Comparison of ENCODE assay signal across 8 cellular contexts in genomic region chr3:77039606-77040553, GRCh38. TPM values are rescaled to one million over a fixed set of nuclear protein-coding genes. Genes with fewer than 3 reads are reported as not detected.
DNase-seq lines count a peak whose midpoint lies in the region; ATAC-seq and TF ChIP-seq lines count a peak whose summit lies in the region.

A gene with protein sequence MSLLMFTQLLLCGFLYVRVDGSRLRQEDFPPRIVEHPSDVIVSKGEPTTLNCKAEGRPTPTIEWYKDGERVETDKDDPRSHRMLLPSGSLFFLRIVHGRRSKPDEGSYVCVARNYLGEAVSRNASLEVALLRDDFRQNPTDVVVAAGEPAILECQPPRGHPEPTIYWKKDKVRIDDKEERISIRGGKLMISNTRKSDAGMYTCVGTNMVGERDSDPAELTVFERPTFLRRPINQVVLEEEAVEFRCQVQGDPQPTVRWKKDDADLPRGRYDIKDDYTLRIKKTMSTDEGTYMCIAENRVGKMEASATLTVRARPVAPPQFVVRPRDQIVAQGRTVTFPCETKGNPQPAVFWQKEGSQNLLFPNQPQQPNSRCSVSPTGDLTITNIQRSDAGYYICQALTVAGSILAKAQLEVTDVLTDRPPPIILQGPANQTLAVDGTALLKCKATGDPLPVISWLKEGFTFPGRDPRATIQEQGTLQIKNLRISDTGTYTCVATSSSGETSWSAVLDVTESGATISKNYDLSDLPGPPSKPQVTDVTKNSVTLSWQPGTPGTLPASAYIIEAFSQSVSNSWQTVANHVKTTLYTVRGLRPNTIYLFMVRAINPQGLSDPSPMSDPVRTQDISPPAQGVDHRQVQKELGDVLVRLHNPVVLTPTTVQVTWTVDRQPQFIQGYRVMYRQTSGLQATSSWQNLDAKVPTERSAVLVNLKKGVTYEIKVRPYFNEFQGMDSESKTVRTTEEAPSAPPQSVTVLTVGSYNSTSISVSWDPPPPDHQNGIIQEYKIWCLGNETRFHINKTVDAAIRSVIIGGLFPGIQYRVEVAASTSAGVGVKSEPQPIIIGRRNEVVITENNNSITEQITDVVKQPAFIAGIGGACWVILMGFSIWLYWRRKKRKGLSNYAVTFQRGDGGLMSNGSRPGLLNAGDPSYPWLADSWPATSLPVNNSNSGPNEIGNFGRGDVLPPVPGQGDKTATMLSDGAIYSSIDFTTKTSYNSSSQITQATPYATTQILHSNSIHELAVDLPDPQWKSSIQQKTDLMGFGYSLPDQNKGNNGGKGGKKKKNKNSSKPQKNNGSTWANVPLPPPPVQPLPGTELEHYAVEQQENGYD (N-terminal part only) (plus strand): TSS chr3:77040099. CDS start chr3:77040786, 687 bp downstream.

- DNase-seq in amniotic epithelial cell (ENCODE audit: low read depth) (peak; percentile 1), hepatocyte (ENCODE audit: low spot score) (peak; percentile 80), skeletal muscle cell (ENCODE audit: low read depth) (no peak)
- no peak for DNase-seq in stimulated activated CD4-positive, alpha-beta T cell treated with anti-CD3 and anti-CD28 coated beads, Interleukin-2, amount 100 ng/mL, for 48 hours
- DNase-seq in activated CD8-positive, alpha-beta memory T cell treated with anti-CD3 and anti-CD28 coated beads, Interleukin-2, amount 50 U/mL, for 4 hours = no peak

- no peaks in the 10 kb centered on the region for H4K20me1 ChIP-seq in hepatocyte (ENCODE audit: insufficient read depth, poor library complexity, severe bottlenecking)

- peak within 1 kb of the TSS; percentile 46 for H3K9ac ChIP-seq in HUES48 (ENCODE audit: low read depth, low read length)

- H3K79me2 ChIP-seq in hepatocyte = peaks cover 32% of the 10 kb centered on the region

- H3K27me3 ChIP-seq in HUES48 (ENCODE audit: control insufficient read depth, insufficient read depth, low read length) (peaks cover 35% of the 10 kb centered on the region), hepatocyte (no peaks in the 10 kb centered on the region)

- no peaks in the 10 kb centered on the region for H3K9me3 ChIP-seq in HUES48 (ENCODE audit: control insufficient read depth, insufficient read depth, low read length)
- H3K9me3 ChIP-seq in hepatocyte (ENCODE audit: low read depth) = no peaks in the 10 kb centered on the region

- no peak for TF ChIP-seq CTCF in 22Rv1 (IDR thresholded peaks at IDR 0.05)
- TF ChIP-seq CTCF in hepatocyte (IDR thresholded peaks at IDR 0.05; ENCODE audit: poor library complexity) = no peak

- H3K4me1 ChIP-seq in HUES48 (ENCODE audit: control insufficient read depth, insufficient read depth, low read length) = peaks cover 13% of the 10 kb centered on the region
- no peaks in the 10 kb centered on the region for H3K4me1 ChIP-seq in hepatocyte (ENCODE audit: insufficient read depth)

- ATAC-seq in GM19395 (IDR thresholded peaks at IDR 0.05; ENCODE audit: unreplicated experiment) = no peak

- H3K27ac ChIP-seq in 22Rv1 = peak within 1 kb of the TSS; percentile 63
- peak within 1 kb of the TSS; percentile 57 for H3K27ac ChIP-seq in HUES48 (ENCODE audit: low read depth, low read length)
- peak within 1 kb of the TSS; percentile 70 for H3K27ac ChIP-seq in hepatocyte

- WGBS in hepatocyte (ENCODE audit: low lambda C conversion rate, missing lambda C conversion rate) = under 1% methylated on average over 22 of the region's 65 CpGs

- H2AFZ ChIP-seq in hepatocyte = peak within 1 kb of the TSS; percentile 80

- no peaks in the 10 kb centered on the region for H3K36me3 ChIP-seq in HUES48 (ENCODE audit: control insufficient read depth, insufficient read depth, low read length)
- H3K36me3 ChIP-seq in hepatocyte (replicated peaks; ENCODE audit: insufficient read depth, low read depth) = no peaks in the 10 kb centered on the region

- H3K9me2 ChIP-seq in hepatocyte (replicated peaks; ENCODE audit: insufficient read depth) = no peaks in the 10 kb centered on the region

- peak within 1 kb of the TSS; percentile 88 for H3K4me2 ChIP-seq in hepatocyte

- peak within 1 kb of the TSS; percentile 85 for H3K4me3 ChIP-seq in HUES48 (ENCODE audit: low read depth, low read length)
- H3K4me3 ChIP-seq in hepatocyte = peak within 1 kb of the TSS; percentile 30
- H3K4me3 ChIP-seq in skeletal muscle cell (ENCODE audit: low read depth, low read length) = peak within 1 kb of the TSS; percentile 55

RNA-seq across cellular contexts. Expression of the gene that starts here (rescaled TPM):
- 13.0 and 14.3 TPM in 2 replicates for total RNA-seq in hepatocyte
- 1.2 and 3.4 TPM in 2 replicates for polyA plus RNA-seq in hepatocyte

Comparison
In these comparisons a context has a peak if more than half of its experiments do, and no peak if none do; other contexts are left out.
1. H3K4me3 ChIP-seq: peak in every context shown above with its lines; median percentile 85 in HUES48; 55 in skeletal muscle cell; 30 in hepatocyte.
2. DNase-seq: peak in amniotic epithelial cell (single experiment) and hepatocyte (single experiment); none in skeletal muscle cell (single experiment), stimulated activated CD4-positive, alpha-beta T cell treated with anti-CD3 and anti-CD28 coated beads, Interleukin-2, amount 100 ng/mL, for 48 hours (0 of 2) and activated CD8-positive, alpha-beta memory T cell treated with anti-CD3 and anti-CD28 coated beads, Interleukin-2, amount 50 U/mL, for 4 hours (single experiment).
3. Peak in every context shown above with its lines, with median percentiles within 50 percentile points of each other: H3K27ac ChIP-seq.